In genomic region chr16:11128211-11129123, GRCh38 we compare ENCODE assay signal across 11 cellular contexts.
DNase-seq lines count a peak whose midpoint lies in the region; ATAC-seq and TF ChIP-seq lines count a peak whose summit lies in the region.
"Had no signal": no experiment of that assay in that cellular context is flagged by ENCODE, and none has a peak within 500 bp of the region (broad histone marks: within the 10 kb centered on the region; RNA-seq: fewer than 3 reads in every experiment).

No MANE protein-coding gene starts in this region.

- intact Hi-C loops in MCF 10A (cut with micrococcal nuclease) (no loop called here), mammary epithelial cell (cut with micrococcal nuclease) (no loop called here), adrenal gland (cut with DNase I) (no loop called here), vagina (cut with DNase I) (no loop called here), PC-9 (cut with micrococcal nuclease; ENCODE audit: unreplicated experiment) (no loop called here)

- peak; percentile 92 for ATAC-seq in left lobe of liver
- ATAC-seq: body of pancreas, PC-3 had no signal

- H3K9me3 ChIP-seq in mammary epithelial cell (replicated peaks; ENCODE audit: insufficient read depth, low read length), result no peaks in the 10 kb centered on the region
- H3K9me3 ChIP-seq in adrenal gland (replicated peaks in 1 of 3), result no peaks in the 10 kb centered on the region
- H3K9me3 ChIP-seq in vagina, result no peaks in the 10 kb centered on the region
- no peaks in the 10 kb centered on the region for H3K9me3 ChIP-seq in PC-9 (ENCODE audit: insufficient read depth, low read depth)
- H3K9me3 ChIP-seq: body of pancreas, pancreas had no signal

- H3K27me3 ChIP-seq in mammary epithelial cell (ENCODE audit: insufficient read depth, low read length) (no peaks in the 10 kb centered on the region), adrenal gland (no peaks in the 10 kb centered on the region), vagina (no peaks in the 10 kb centered on the region), PC-9 (ENCODE audit: insufficient read depth, low read depth) (no peaks in the 10 kb centered on the region)
- H3K27me3 ChIP-seq: body of pancreas, pancreas had no signal

- no peaks in the 10 kb centered on the region for H4K20me1 ChIP-seq in mammary epithelial cell (ENCODE audit: insufficient read depth, low read length)
- H4K20me1 ChIP-seq in PC-9 (ENCODE audit: insufficient read depth), result no peaks in the 10 kb centered on the region

- CTCF ChIA-PET in MCF 10A (lab: Yijun Ruan, JAX), result no interaction called here
- CTCF ChIA-PET in mammary epithelial cell (lab: Charles Lee; ENCODE audit: low non-redundant PET), result interaction anchor here (0.6 kb wide), 2 partner anchors 90 to 127 kb away, joined by 3 to 15 read pairs; no protein-coding TSS in a partner anchor
- CTCF ChIA-PET in PC-9 (lab: Charles Lee), result no interaction called here

- H3K36me3 ChIP-seq in mammary epithelial cell (ENCODE audit: insufficient read depth, low read length) (peaks cover 6% of the 10 kb centered on the region), adrenal gland (replicated peaks in 1 of 2) (peaks cover 0 to 19% of the 10 kb centered on the region in 2 donors), vagina (peaks cover 0 to 23% of the 10 kb centered on the region in 2 donors), PC-9 (ENCODE audit: low read depth) (no peaks in the 10 kb centered on the region)

- H3K27me3 Mint-ChIP-seq in MCF 10A (ENCODE audit: insufficient read depth, unreplicated experiment), result no peaks in the 10 kb centered on the region

- POLR2A ChIA-PET in MCF 10A (lab: Yijun Ruan, JAX) (interaction anchor here (0.6 kb wide), 1 partner anchor 131 kb away, joined by 4 read pairs; no protein-coding TSS in a partner anchor), PC-9 (lab: Charles Lee; ENCODE audit: unreplicated experiment) (interaction anchor here (0.7 kb wide), 1 partner anchor 128 kb away, joined by 13 read pairs; the partner anchor contains the start of gene SOCS1)

- no TSS peak for BruUV-seq in MCF 10A (replicated peaks; lab: Mats Ljungman, UMichigan)
- BruUV-seq in mammary epithelial cell (replicated peaks; lab: Mats Ljungman, UMichigan), result no TSS peak
- BruUV-seq in PC-9 (replicated peaks; lab: Mats Ljungman, UMichigan), result no TSS peak

- no peak for TF ChIP-seq POLR2A in adrenal gland (IDR thresholded peaks at IDR 0.05)
- TF ChIP-seq POLR2A in vagina (IDR thresholded peaks at IDR 0.05), result no peak

- H3K4me3 Mint-ChIP-seq in MCF 10A (ENCODE audit: unreplicated experiment), result no peak overlapping the region

- peak overlapping the region; percentile 46 for H3K27ac Mint-ChIP-seq in MCF 10A (ENCODE audit: low read depth, unreplicated experiment)

- H3K4me1 Mint-ChIP-seq in MCF 10A (ENCODE audit: insufficient read depth, unreplicated experiment), result peaks cover 14% of the 10 kb centered on the region

- WGBS in mammary epithelial cell (ENCODE audit: low coverage, missing lambda C conversion rate), result 55% methylated on average over 9 of the region's 9 CpGs
- 48 to 67% (median 55%) methylated on average over 5 to 9 of the region's 9 CpGs for WGBS in adrenal gland, 4 donors

- peaks cover 10% of the 10 kb centered on the region for H3F3A ChIP-seq in PC-9 (ENCODE audit: insufficient read depth, low read depth)

- peaks cover 20% of the 10 kb centered on the region for H3K4me1 ChIP-seq in mammary epithelial cell (ENCODE audit: insufficient read depth, low read length)
- peaks cover 12 to 40% of the 10 kb centered on the region in 2 donors for H3K4me1 ChIP-seq in adrenal gland (replicated peaks in 1 of 2)
- peaks cover 49% of the 10 kb centered on the region for H3K4me1 ChIP-seq in vagina
- H3K4me1 ChIP-seq in PC-9 (replicated peaks; ENCODE audit: insufficient read depth), result peaks cover 8% of the 10 kb centered on the region

- no peaks in the 10 kb centered on the region for H3K9me3 Mint-ChIP-seq in MCF 10A (ENCODE audit: unreplicated experiment)

- no peaks in the 10 kb centered on the region for H3K79me2 ChIP-seq in mammary epithelial cell (ENCODE audit: insufficient read depth, low read length)
- no peaks in the 10 kb centered on the region for H3K79me2 ChIP-seq in PC-9 (ENCODE audit: low read depth)

- H3K4me2 ChIP-seq in mammary epithelial cell (ENCODE audit: insufficient read depth, low read depth, low read length), result no peak overlapping the region
- no peak overlapping the region for H3K4me2 ChIP-seq in PC-9

- H3K27ac ChIP-seq in mammary epithelial cell (ENCODE audit: insufficient read depth, low read depth, low read length) (no peak overlapping the region), adrenal gland (peak overlapping the region in 3 of 5 donors; percentile 27 to 56 (median 55)), vagina (peak overlapping the region; percentile 86), PC-9 (no peak overlapping the region)
- H3K27ac ChIP-seq: body of pancreas had no signal

- dilution Hi-C loops in mammary epithelial cell (cut with HindIII; ENCODE audit: low sequenced_read_pairs), result no loop called here

- in situ Hi-C loops in mammary epithelial cell (cut with MboI; ENCODE audit: low sequenced_read_pairs in 2 of 2), result no loop called here

- H3K9me2 ChIP-seq in PC-9 (ENCODE audit: insufficient read depth), result no peaks in the 10 kb centered on the region

- no peak overlapping the region for H3K9ac ChIP-seq in mammary epithelial cell (ENCODE audit: insufficient read depth, low read length)

- H2AFZ ChIP-seq in mammary epithelial cell (ENCODE audit: low read depth, low read length), result no peak overlapping the region
- no peak overlapping the region for H2AFZ ChIP-seq in PC-9

- peak; percentile 61 for DNase-seq in MCF 10A (ENCODE audit: unreplicated experiment)
- DNase-seq in mammary epithelial cell, result no peak
- peak in 5 of 7 donors; percentile 45 to 71 (median 58) for DNase-seq in adrenal gland
- peak; percentile 79 for DNase-seq in left lobe of liver (ENCODE audit: low spot score)
- DNase-seq in vagina (ENCODE audit: extremely low spot score in 2 of 2), result no peak
- no peak for DNase-seq in NCI-H748 (lab: John Stamatoyannopoulos, UW; ENCODE audit: unreplicated experiment)
- DNase-seq in ecto neural progenitor cell (ENCODE audit: low spot score), result no peak
- DNase-seq in PC-9, result no peak
- DNase-seq: pancreas, PC-3 had no signal

- peaks cover 46% of the 10 kb centered on the region for H3K36me3 Mint-ChIP-seq in MCF 10A (ENCODE audit: insufficient read depth, unreplicated experiment)

- TF ChIP-seq CTCF in MCF 10A (IDR thresholded peaks at IDR 0.05; ENCODE audit: unreplicated experiment) (no peak), mammary epithelial cell (conservative IDR thresholded peaks at IDR 0.05 in 1 of 2, IDR thresholded peaks at IDR 0.05 in 1 of 2; ENCODE audit: extremely low read depth in 1 of 2, insufficient read depth in 1 of 2, low read depth in 1 of 2, low read length in 2 of 2) (no peak), adrenal gland (IDR thresholded peaks at IDR 0.05) (no peak), vagina (IDR thresholded peaks at IDR 0.05) (no peak), PC-9 (conservative IDR thresholded peaks at IDR 0.05) (no peak)

- H3K4me3 ChIP-seq in mammary epithelial cell (replicated peaks in 1 of 3; ENCODE audit: insufficient read depth in 1 of 3, low read depth in 2 of 3, low read length in 3 of 3) (no peak overlapping the region), adrenal gland (no peak overlapping the region), vagina (no peak overlapping the region), PC-9 (no peak overlapping the region)
- H3K4me3 ChIP-seq: body of pancreas, pancreas had no signal

Comparison
In these comparisons a context has a peak if more than half of its experiments do, and no peak if none do; other contexts are left out.
1. DNase-seq: peak in MCF 10A (single experiment), adrenal gland (5 of 7) and left lobe of liver (single experiment); none in mammary epithelial cell (single experiment), vagina (0 of 2), NCI-H748 (single experiment), ecto neural progenitor cell (single experiment) and PC-9 (0 of 2).
2. H3K27ac ChIP-seq: peak in adrenal gland (3 of 5) and vagina (single experiment); none in mammary epithelial cell (single experiment) and PC-9 (single experiment).